ENCODE assay signal across 16 cellular contexts in genomic region chr11:17905477-17905876, GRCh38.
A peak's percentile ranks its signal among the peaks of the same experiment; 100 is the strongest.
DNase-seq lines count a peak whose midpoint lies in the region; ATAC-seq lines count a peak whose summit lies in the region.
"Had no signal": no experiment of that assay in that cellular context is flagged by ENCODE, and none has a peak within 500 bp of the region (broad histone marks: within the 10 kb centered on the region; RNA-seq: fewer than 3 reads in every experiment).

No MANE protein-coding gene starts in this region.

- H3K4me3 Mint-ChIP-seq in stimulated activated memory B cell treated with anti-CD40 and anti-IgM and Interleukin-4, amounts not matched to agents 10 μg/mL and 1 μg/mL and 100 μg/mL, for 72 hours: no peak overlapping the region
- H3K4me3 Mint-ChIP-seq: activated CD4-positive, alpha-beta memory T cell treated with anti-CD3 and anti-CD28 coated beads, Interleukin-2, amount 10 ng/mL, durations not matched to agents 7 days and 5 days; activated naive CD4-positive, alpha-beta T cell treated with anti-CD3 and anti-CD28 coated beads, Interleukin-2, amount 50 U/mL, for 24 hours; neural crest cell; T-helper 1 cell treated with Interleukin-12 subunit alpha and Interleukin-12 subunit beta and Interleukin-4 antibody, amounts not matched to agents 30 μg/mL and 1 μg/mL, for 36 hours had no signal

- peaks cover 18% of the 10 kb centered on the region for H3K4me1 Mint-ChIP-seq in stimulated activated memory B cell treated with anti-CD40 and anti-IgM and Interleukin-4, amounts not matched to agents 10 μg/mL and 1 μg/mL and 100 μg/mL, for 72 hours
- H3K4me1 Mint-ChIP-seq: activated CD4-positive, alpha-beta memory T cell treated with anti-CD3 and anti-CD28 coated beads, Interleukin-2, amount 10 ng/mL, durations not matched to agents 7 days and 5 days; activated naive CD4-positive, alpha-beta T cell treated with anti-CD3 and anti-CD28 coated beads, Interleukin-2, amount 50 U/mL, for 24 hours; neural crest cell had no signal

- peak; percentile 13 for DNase-seq in GM19238 (ENCODE audit: insufficient read length, low spot score)
- no peak for DNase-seq in stimulated activated naive CD4-positive, alpha-beta T cell treated with Interleukin-2 at 50 U/mL for 16 hours (lab: John Stamatoyannopoulos, UW)
- no peak for DNase-seq in SHP77 (lab: John Stamatoyannopoulos, UW)
- DNase-seq in retina: no peak
- DNase-seq: activated CD4-positive, alpha-beta memory T cell treated with anti-CD3 and anti-CD28 coated beads, Interleukin-2, amount 10 ng/mL, durations not matched to agents 7 days and 5 days; Calu3; dermis blood vessel endothelial cell; left cardiac atrium; NCI-H1417; spleen had no signal

- no peak overlapping the region for H3K27ac Mint-ChIP-seq in stimulated activated memory B cell treated with anti-CD40 and anti-IgM and Interleukin-4, amounts not matched to agents 10 μg/mL and 1 μg/mL and 100 μg/mL, for 72 hours
- H3K27ac Mint-ChIP-seq: activated CD4-positive, alpha-beta memory T cell treated with anti-CD3 and anti-CD28 coated beads, Interleukin-2, amount 10 ng/mL, durations not matched to agents 7 days and 5 days; activated naive CD4-positive, alpha-beta T cell treated with anti-CD3 and anti-CD28 coated beads, Interleukin-2, amount 50 U/mL, for 24 hours; T-helper 1 cell treated with Interleukin-12 subunit alpha and Interleukin-12 subunit beta and Interleukin-4 antibody, amounts not matched to agents 30 μg/mL and 1 μg/mL, for 36 hours had no signal

- no peaks in the 10 kb centered on the region for H3K27me3 Mint-ChIP-seq in stimulated activated memory B cell treated with anti-CD40 and anti-IgM and Interleukin-4, amounts not matched to agents 10 μg/mL and 1 μg/mL and 100 μg/mL, for 72 hours
- H3K27me3 Mint-ChIP-seq: activated CD4-positive, alpha-beta memory T cell treated with anti-CD3 and anti-CD28 coated beads, Interleukin-2, amount 10 ng/mL, durations not matched to agents 7 days and 5 days; activated naive CD4-positive, alpha-beta T cell treated with anti-CD3 and anti-CD28 coated beads, Interleukin-2, amount 50 U/mL, for 24 hours had no signal

- peaks cover 47% of the 10 kb centered on the region for H3K36me3 Mint-ChIP-seq in stimulated activated memory B cell treated with anti-CD40 and anti-IgM and Interleukin-4, amounts not matched to agents 10 μg/mL and 1 μg/mL and 100 μg/mL, for 72 hours

- peak; percentile 82 for ATAC-seq in GM21737 (IDR thresholded peaks at IDR 0.05; ENCODE audit: unreplicated experiment)
- peak; percentile 67 for ATAC-seq in HG03139 (IDR thresholded peaks at IDR 0.05; ENCODE audit: unreplicated experiment)
- peak; percentile 81 for ATAC-seq in stimulated activated memory B cell treated with anti-CD40 and anti-IgM and Interleukin-4, amounts not matched to agents 10 μg/mL and 1 μg/mL and 100 μg/mL, for 72 hours
- ATAC-seq: left cardiac atrium had no signal

- no peaks in the 10 kb centered on the region for H3K9me3 Mint-ChIP-seq in stimulated activated memory B cell treated with anti-CD40 and anti-IgM and Interleukin-4, amounts not matched to agents 10 μg/mL and 1 μg/mL and 100 μg/mL, for 72 hours
- H3K9me3 Mint-ChIP-seq: activated CD4-positive, alpha-beta memory T cell treated with anti-CD3 and anti-CD28 coated beads, Interleukin-2, amount 10 ng/mL, durations not matched to agents 7 days and 5 days; activated naive CD4-positive, alpha-beta T cell treated with anti-CD3 and anti-CD28 coated beads, Interleukin-2, amount 50 U/mL, for 24 hours; neural crest cell; T-helper 1 cell treated with Interleukin-12 subunit alpha and Interleukin-12 subunit beta and Interleukin-4 antibody, amounts not matched to agents 30 μg/mL and 1 μg/mL, for 36 hours had no signal
